In the genomic region with DNA sequence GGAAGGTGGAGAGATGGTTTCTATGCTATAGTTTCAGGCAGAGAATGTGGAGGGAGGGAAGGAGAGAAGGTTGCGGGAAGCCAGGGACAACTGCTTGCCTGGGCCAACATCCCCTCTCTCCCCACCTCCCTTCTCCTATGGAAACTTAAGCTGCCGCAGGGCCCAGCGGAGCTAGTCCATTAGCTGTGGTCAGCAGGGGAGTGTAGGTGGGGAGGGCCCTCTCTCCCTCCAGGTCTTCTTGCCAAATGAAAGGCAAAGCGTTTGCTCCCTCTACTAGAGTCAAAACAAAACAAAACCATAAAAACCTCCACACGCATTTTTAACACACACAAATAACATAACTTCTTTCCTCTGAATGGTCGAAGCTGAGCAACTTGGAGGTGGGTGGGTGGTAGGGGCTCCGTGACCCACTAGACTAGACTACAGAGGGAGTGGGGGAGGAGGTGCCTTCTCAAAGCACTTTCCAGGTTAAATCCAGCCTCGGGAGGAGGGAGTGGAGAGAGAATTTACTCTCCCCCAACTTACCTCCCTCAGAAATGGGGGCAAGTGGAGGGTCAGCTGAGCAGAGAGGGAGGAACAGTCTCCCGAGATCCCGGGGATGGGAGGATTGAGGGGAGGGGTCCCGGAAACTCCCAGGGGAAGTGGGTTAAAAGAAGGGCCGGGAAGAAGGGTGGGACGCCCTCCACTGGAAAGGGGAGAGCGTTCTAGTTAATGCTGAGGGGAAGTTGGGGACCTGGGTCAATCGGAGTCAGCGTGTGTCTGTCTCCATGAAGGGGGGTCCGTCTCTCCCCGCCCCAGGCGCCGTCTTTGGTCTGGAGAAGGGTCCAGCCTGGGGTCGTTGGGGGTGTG, we compare ENCODE assay signal across 8 cellular contexts. TPM values are rescaled to one million over a fixed set of nuclear protein-coding genes. Genes with fewer than 3 reads are reported as not detected.
DNase-seq lines count a peak whose midpoint lies in the region; TF ChIP-seq lines count a peak whose summit lies in the region.

No MANE protein-coding gene starts in this region.

- no peak for DNase-seq in AG04449 (ENCODE audit: low read depth, low spot score)
- no peak for DNase-seq in colonic mucosa
- DNase-seq in activated gamma-delta T cell treated with Interleukin-2 at 50 U/mL for 16 hours: no peak
- no peak for DNase-seq in NCI-H82 treated with DMSO at 0.1 percent for 48 hours (lab: John Stamatoyannopoulos, UW; ENCODE audit: unreplicated experiment)
- no peak for DNase-seq in NCI-H2227 treated with DMSO at 0.1 percent for 48 hours (lab: John Stamatoyannopoulos, UW)
- no peak for DNase-seq in germinal center (ENCODE audit: low spot score)

- peak overlapping the region; percentile 60 for H3K9ac ChIP-seq in HUES6 (ENCODE audit: low read length)
- peak overlapping the region; percentile 92 to 94 for H3K9ac ChIP-seq in colonic mucosa (ENCODE audit: low read depth in 2 of 2, low read length in 2 of 2)
- peak overlapping the region; percentile 68 for H3K9ac ChIP-seq in muscle layer of colon (ENCODE audit: low read length)

- intact Hi-C loops in colonic mucosa (cut with DNase I): no loop called here

- H3K36me3 ChIP-seq in HUES6 (ENCODE audit: control insufficient read depth, insufficient read depth, low read length): no peaks in the 10 kb centered on the region
- no peaks in the 10 kb centered on the region for H3K36me3 ChIP-seq in colonic mucosa
- H3K36me3 ChIP-seq in muscle layer of colon (ENCODE audit: insufficient read depth, low read length): no peaks in the 10 kb centered on the region

- peaks cover 41% of the 10 kb centered on the region for H3K4me1 ChIP-seq in HUES6 (ENCODE audit: control insufficient read depth, insufficient read depth, low read length)
- H3K4me1 ChIP-seq in colonic mucosa: peaks cover 8% of the 10 kb centered on the region
- peaks cover 33% of the 10 kb centered on the region for H3K4me1 ChIP-seq in muscle layer of colon (ENCODE audit: insufficient read depth, low read length)

- TF ChIP-seq CTCF in AG04449 (IDR thresholded peaks at IDR 0.05; ENCODE audit: insufficient read depth, low read length, missing control alignments) (no peak), colonic mucosa (IDR thresholded peaks at IDR 0.05) (no peak)

- no peaks in the 10 kb centered on the region for H3K9me3 ChIP-seq in HUES6 (ENCODE audit: control insufficient read depth, insufficient read depth, low read depth, low read length)
- no peaks in the 10 kb centered on the region for H3K9me3 ChIP-seq in colonic mucosa
- H3K9me3 ChIP-seq in muscle layer of colon (ENCODE audit: low read length): no peaks in the 10 kb centered on the region

- H3K27me3 ChIP-seq in HUES6 (ENCODE audit: control insufficient read depth, insufficient read depth, low read length) (peaks cover 45% of the 10 kb centered on the region), colonic mucosa (no peaks in the 10 kb centered on the region), muscle layer of colon (ENCODE audit: control insufficient read depth in 1 of 2, insufficient read depth in 2 of 2, low read length in 2 of 2) (no peaks in the 10 kb centered on the region)

- CTCF ChIA-PET in AG04449 (lab: Yijun Ruan, JAX): interaction anchor here (0.8 to 8.6 kb wide), 28 partner anchors 14 to 136 kb away, joined by 3 to 147 read pairs (median 7); a partner anchor contains a TSS

- H3K27ac ChIP-seq in HUES6 (ENCODE audit: low read depth, low read length) (no peak overlapping the region), colonic mucosa (peak overlapping the region; percentile 89), muscle layer of colon (ENCODE audit: low read depth, low read length) (peak overlapping the region; percentile 97)

- H3K4me3 ChIP-seq in AG04449 (ENCODE audit: low read depth, low read length) (peak overlapping the region; percentile 83), HUES6 (ENCODE audit: low read depth, low read length) (peak overlapping the region; percentile 82), colonic mucosa (peak overlapping the region; percentile 60), muscle layer of colon (ENCODE audit: low read depth in 1 of 2, low read length in 2 of 2) (peak overlapping the region; percentile 88 to 90)

- POLR2A ChIA-PET in AG04449 (lab: Yijun Ruan, JAX): interaction anchor here (1.0 to 2.0 kb wide), 2 partner anchors 14 to 25 kb away, joined by 3 to 6 read pairs; a partner anchor contains a TSS

RNA-seq across cellular contexts. Expression of a gene that starts 4.6 kb away (rescaled TPM):
- 10 to 100 TPM; 23.4 to 54.5 TPM for total RNA-seq in colonic mucosa

RNA-seq across cellular contexts. Expression of a gene that starts 24.8 kb away (rescaled TPM):
- total RNA-seq in colonic mucosa: 100 to 1,000 TPM in 1 of 2 donors, 10 to 100 TPM in 1; 84.7 to 121 TPM

RNA-seq across cellular contexts. Expression of a gene that starts 38.3 kb away (rescaled TPM):
- total RNA-seq in colonic mucosa: 100 to 1,000 TPM in 1 of 2 donors, 10 to 100 TPM in 1; 87.2 to 150 TPM

RNA-seq across cellular contexts. Expression of a gene that starts 52.0 kb away (rescaled TPM):
- total RNA-seq in colonic mucosa: 1 to 10 TPM; 2.5 to 3.4 TPM
